ENCODE assay signal across 10 cellular contexts in the genomic region with DNA sequence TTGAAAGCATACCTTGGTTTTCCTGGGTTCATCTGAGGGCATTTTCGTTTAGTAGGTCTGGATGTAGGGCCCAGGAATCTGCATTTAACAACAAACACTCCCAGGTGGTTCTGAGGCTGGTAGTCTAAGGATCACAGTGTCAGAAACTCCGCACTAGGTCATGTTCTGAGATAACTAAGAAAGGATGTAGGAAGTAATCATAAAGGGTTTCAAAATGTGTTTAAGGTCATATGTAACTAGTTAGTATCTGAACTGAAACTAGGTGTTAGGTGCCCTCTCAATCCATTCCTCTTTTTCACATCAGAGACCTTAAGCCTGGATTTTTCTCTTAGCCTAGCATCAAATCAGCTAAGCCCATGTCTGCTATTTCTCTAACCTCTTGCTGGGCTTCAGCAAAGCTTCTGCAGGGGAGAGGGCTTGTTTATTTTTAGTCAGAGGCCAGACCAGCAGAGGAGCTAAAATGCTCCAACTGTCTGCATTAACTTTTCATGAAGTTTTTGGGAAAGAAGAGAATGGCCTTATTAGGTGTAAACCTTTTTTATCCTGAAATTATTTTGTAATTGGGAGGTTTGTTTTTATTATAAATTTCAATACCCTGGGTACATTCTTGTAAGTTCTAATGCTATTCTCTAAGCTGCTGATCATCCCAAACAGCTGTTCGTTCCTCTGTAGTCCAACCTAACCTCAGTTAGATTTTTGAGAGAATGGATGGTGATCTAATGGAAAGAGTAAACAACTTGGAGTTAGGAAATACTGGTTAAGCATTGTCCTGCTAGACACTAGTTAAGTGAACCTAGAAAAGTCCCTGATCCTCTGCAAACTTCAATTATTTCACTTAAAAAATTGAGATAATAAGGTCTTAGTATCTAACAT.
DNase-seq lines count a peak whose midpoint lies in the region; ATAC-seq and TF ChIP-seq lines count a peak whose summit lies in the region.
"Had no signal": no experiment of that assay in that cellular context is flagged by ENCODE, and none has a peak within 500 bp of the region (broad histone marks: within the 10 kb centered on the region; RNA-seq: fewer than 3 reads in every experiment).

No MANE protein-coding gene starts in this region.

- peaks cover 3% of the 10 kb centered on the region for H3K9me3 Mint-ChIP-seq in activated CD8-positive, alpha-beta T cell treated with anti-CD3 and anti-CD28 coated beads for 36 hours
- H3K9me3 Mint-ChIP-seq in activated CD8-positive, alpha-beta T cell treated with anti-CD3 and anti-CD28 coated beads, Interleukin-2, amount 10 ng/mL, durations not matched to agents 7 days and 5 days (ENCODE audit: insufficient read depth), result no peaks in the 10 kb centered on the region
- H3K9me3 Mint-ChIP-seq in activated T-helper 2 cell treated with anti-CD3 and anti-CD28 coated beads, Interferon-gamma antibody, Interleukin-2, Interleukin-4, amounts not matched to agents 10 μg/mL and 5 μg/mL and 100 μg/mL, durations not matched to agents 14 hours and 24 hours and 36 hours, result peaks cover 11% of the 10 kb centered on the region

- in situ Hi-C loops in transverse colon (cut with MboI; ENCODE audit: low pct_ligation_motif_present in 1 of 4, low pct_unique_long_range_greater_than_20kb in 1 of 4, low sequenced_read_pairs in 3 of 4), result loop anchor here in 1 of 4 donors (25.0 kb wide), 1 partner anchor 1607 kb away; no protein-coding TSS in a partner anchor

- no peaks in the 10 kb centered on the region for H3K4me1 ChIP-seq in transverse colon

- no peak overlapping the region for H3K27ac Mint-ChIP-seq in activated CD8-positive, alpha-beta T cell treated with anti-CD3 and anti-CD28 coated beads for 36 hours
- H3K27ac Mint-ChIP-seq in activated CD8-positive, alpha-beta T cell treated with anti-CD3 and anti-CD28 coated beads, Interleukin-2, amount 10 ng/mL, durations not matched to agents 7 days and 5 days, result no peak overlapping the region
- H3K27ac Mint-ChIP-seq in activated T-helper 2 cell treated with anti-CD3 and anti-CD28 coated beads, Interferon-gamma antibody, Interleukin-2, Interleukin-4, amounts not matched to agents 10 μg/mL and 5 μg/mL and 100 μg/mL, durations not matched to agents 14 hours and 24 hours and 36 hours, result no peak overlapping the region

- ATAC-seq in activated CD8-positive, alpha-beta T cell treated with anti-CD3 and anti-CD28 coated beads for 36 hours, result peak; percentile 42
- ATAC-seq in activated CD8-positive, alpha-beta T cell treated with anti-CD3 and anti-CD28 coated beads, Interleukin-2, amount 10 ng/mL, durations not matched to agents 7 days and 5 days, result no peak
- ATAC-seq in HG02678 (IDR thresholded peaks at IDR 0.05; ENCODE audit: unreplicated experiment), result peak; percentile 84

- POLR2A ChIA-PET in activated CD8-positive, alpha-beta T cell treated with anti-CD3 and anti-CD28 coated beads for 36 hours (lab: Charles Lee), result no interaction called here
- POLR2A ChIA-PET in activated CD8-positive, alpha-beta T cell treated with anti-CD3 and anti-CD28 coated beads, Interleukin-2, amount 10 ng/mL, durations not matched to agents 7 days and 5 days (lab: Charles Lee), result no interaction called here

- H3K36me3 Mint-ChIP-seq in activated CD8-positive, alpha-beta T cell treated with anti-CD3 and anti-CD28 coated beads for 36 hours (ENCODE audit: low read depth), result no peaks in the 10 kb centered on the region
- H3K36me3 Mint-ChIP-seq in activated CD8-positive, alpha-beta T cell treated with anti-CD3 and anti-CD28 coated beads, Interleukin-2, amount 10 ng/mL, durations not matched to agents 7 days and 5 days (ENCODE audit: low read depth), result peaks cover 3% of the 10 kb centered on the region
- H3K36me3 Mint-ChIP-seq in activated T-helper 2 cell treated with anti-CD3 and anti-CD28 coated beads, Interferon-gamma antibody, Interleukin-2, Interleukin-4, amounts not matched to agents 10 μg/mL and 5 μg/mL and 100 μg/mL, durations not matched to agents 14 hours and 24 hours and 36 hours (ENCODE audit: low read depth), result peaks cover 15% of the 10 kb centered on the region

- WGBS in transverse colon (ENCODE audit: low coverage in 1 of 2), 2 donors, result 63% methylated on average over 3 of the region's 3 CpGs; no CpG with 5 or more reads in 1 of the 2 donors

- DNase-seq in activated CD8-positive, alpha-beta T cell treated with anti-CD3 and anti-CD28 coated beads for 36 hours, result no peak
- DNase-seq in activated CD8-positive, alpha-beta T cell treated with anti-CD3 and anti-CD28 coated beads, Interleukin-2, amount 10 ng/mL, durations not matched to agents 7 days and 5 days, result no peak
- DNase-seq in NCI-H82 (lab: John Stamatoyannopoulos, UW) (peak; percentile 60), smooth muscle cell of the brain vasculature (ENCODE audit: low read depth, low spot score) (peak; percentile 26), DMS153 treated with DMSO at 0.1 percent for 48 hours (lab: John Stamatoyannopoulos, UW; ENCODE audit: unreplicated experiment) (no peak), transverse colon (no peak)
- no peak for DNase-seq in activated T-helper 2 cell treated with anti-CD3 and anti-CD28 coated beads, Interferon-gamma antibody, Interleukin-2, Interleukin-4, amounts not matched to agents 10 μg/mL and 5 μg/mL and 100 μg/mL, durations not matched to agents 14 hours and 24 hours and 36 hours (ENCODE audit: low spot score)
- DNase-seq: cerebellar nuclear complex, NCI-H2227 treated with DMSO at 0.1 percent for 48 hours had no signal

- H3K4me3 ChIP-seq in transverse colon, result no peak overlapping the region

- CTCF ChIA-PET in activated CD8-positive, alpha-beta T cell treated with anti-CD3 and anti-CD28 coated beads for 36 hours (lab: Charles Lee), result interaction anchor here (0.9 to 1.4 kb wide), 2 partner anchors 12 to 60 kb away, joined by 3 read pairs; no protein-coding TSS in a partner anchor
- CTCF ChIA-PET in activated CD8-positive, alpha-beta T cell treated with anti-CD3 and anti-CD28 coated beads, Interleukin-2, amount 10 ng/mL, durations not matched to agents 7 days and 5 days (lab: Charles Lee), result interaction anchor here (1.5 kb wide), 1 partner anchor 12 kb away, joined by 6 read pairs; no protein-coding TSS in a partner anchor

- H3K4me3 Mint-ChIP-seq in activated CD8-positive, alpha-beta T cell treated with anti-CD3 and anti-CD28 coated beads for 36 hours, result no peak overlapping the region
- no peak overlapping the region for H3K4me3 Mint-ChIP-seq in activated CD8-positive, alpha-beta T cell treated with anti-CD3 and anti-CD28 coated beads, Interleukin-2, amount 10 ng/mL, durations not matched to agents 7 days and 5 days
- no peak overlapping the region for H3K4me3 Mint-ChIP-seq in activated T-helper 2 cell treated with anti-CD3 and anti-CD28 coated beads, Interferon-gamma antibody, Interleukin-2, Interleukin-4, amounts not matched to agents 10 μg/mL and 5 μg/mL and 100 μg/mL, durations not matched to agents 14 hours and 24 hours and 36 hours (ENCODE audit: low read depth)

- intact Hi-C loops in activated CD8-positive, alpha-beta T cell treated with anti-CD3 and anti-CD28 coated beads for 36 hours (cut with micrococcal nuclease), result loop anchor here (5.0 to 10.0 kb wide), 2 partner anchors 167 to 260 kb away; a partner anchor contains a TSS
- intact Hi-C loops in transverse colon (cut with DNase I; ENCODE audit: low total_unique reads), result loop anchor here (5.0 kb wide), 1 partner anchor 167 kb away; no protein-coding TSS in a partner anchor
- intact Hi-C loops in activated T-helper 2 cell treated with anti-CD3 and anti-CD28 coated beads, Interferon-gamma antibody, Interleukin-2, Interleukin-4, amounts not matched to agents 10 μg/mL and 5 μg/mL and 100 μg/mL, durations not matched to agents 14 hours and 24 hours and 36 hours (cut with micrococcal nuclease), result loop anchor here (1.0 to 2.0 kb wide), 3 partner anchors 13 to 57 kb away; no protein-coding TSS in a partner anchor

- TF ChIP-seq EP300 in transverse colon (IDR thresholded peaks at IDR 0.05; ENCODE audit: low read depth), result no peak

- TF ChIP-seq POLR2A in transverse colon (IDR thresholded peaks at IDR 0.05), result no peak

- H3K27me3 ChIP-seq in transverse colon, result no peaks in the 10 kb centered on the region

- peaks cover 6% of the 10 kb centered on the region for H3K4me1 Mint-ChIP-seq in activated CD8-positive, alpha-beta T cell treated with anti-CD3 and anti-CD28 coated beads for 36 hours (ENCODE audit: low read depth)
- no peaks in the 10 kb centered on the region for H3K4me1 Mint-ChIP-seq in activated CD8-positive, alpha-beta T cell treated with anti-CD3 and anti-CD28 coated beads, Interleukin-2, amount 10 ng/mL, durations not matched to agents 7 days and 5 days (ENCODE audit: low read depth)
- peaks cover 33% of the 10 kb centered on the region for H3K4me1 Mint-ChIP-seq in activated T-helper 2 cell treated with anti-CD3 and anti-CD28 coated beads, Interferon-gamma antibody, Interleukin-2, Interleukin-4, amounts not matched to agents 10 μg/mL and 5 μg/mL and 100 μg/mL, durations not matched to agents 14 hours and 24 hours and 36 hours (ENCODE audit: low read depth)

- TF ChIP-seq CTCF in activated CD8-positive, alpha-beta T cell treated with anti-CD3 and anti-CD28 coated beads for 36 hours (IDR thresholded peaks at IDR 0.05), result no peak
- TF ChIP-seq CTCF in transverse colon (IDR thresholded peaks at IDR 0.05), result no peak

- H3K36me3 ChIP-seq in transverse colon, result no peaks in the 10 kb centered on the region

- no peak overlapping the region for H3K27ac ChIP-seq in transverse colon

- H3K27me3 Mint-ChIP-seq in activated CD8-positive, alpha-beta T cell treated with anti-CD3 and anti-CD28 coated beads for 36 hours, result peaks cover 5% of the 10 kb centered on the region
- H3K27me3 Mint-ChIP-seq in activated CD8-positive, alpha-beta T cell treated with anti-CD3 and anti-CD28 coated beads, Interleukin-2, amount 10 ng/mL, durations not matched to agents 7 days and 5 days (ENCODE audit: low read depth), result no peaks in the 10 kb centered on the region
- H3K27me3 Mint-ChIP-seq in activated T-helper 2 cell treated with anti-CD3 and anti-CD28 coated beads, Interferon-gamma antibody, Interleukin-2, Interleukin-4, amounts not matched to agents 10 μg/mL and 5 μg/mL and 100 μg/mL, durations not matched to agents 14 hours and 24 hours and 36 hours (ENCODE audit: low read depth), result no peaks in the 10 kb centered on the region

- H3K9me3 ChIP-seq in transverse colon, result no peaks in the 10 kb centered on the region

Comparison
In these comparisons a context has a peak if more than half of its experiments do, and no peak if none do; other contexts are left out.
1. DNase-seq: peak in NCI-H82 (single experiment) and smooth muscle cell of the brain vasculature (single experiment); none in activated CD8-positive, alpha-beta T cell treated with anti-CD3 and anti-CD28 coated beads for 36 hours (single experiment), activated CD8-positive, alpha-beta T cell treated with anti-CD3 and anti-CD28 coated beads, Interleukin-2, amount 10 ng/mL, durations not matched to agents 7 days and 5 days (single experiment), DMS153 treated with DMSO at 0.1 percent for 48 hours (single experiment), transverse colon (single experiment) and activated T-helper 2 cell treated with anti-CD3 and anti-CD28 coated beads, Interferon-gamma antibody, Interleukin-2, Interleukin-4, amounts not matched to agents 10 μg/mL and 5 μg/mL and 100 μg/mL, durations not matched to agents 14 hours and 24 hours and 36 hours (single experiment).